ENCODE assay signal across 8 cellular contexts in genomic region chr18:11937874-11938478, GRCh38. TPM values are rescaled to one million over a fixed set of nuclear protein-coding genes. Genes with fewer than 3 reads are reported as not detected.
DNase-seq lines count a peak whose midpoint lies in the region; ATAC-seq and TF ChIP-seq lines count a peak whose summit lies in the region.

No MANE protein-coding gene starts in this region.

- intact Hi-C loops in dorsolateral prefrontal cortex (cut with DNase I) = loop anchor here (2.0 to 10.0 kb wide), 4 partner anchors 57 to 203 kb away; no protein-coding TSS in a partner anchor

- TF ChIP-seq CTCF in dorsolateral prefrontal cortex (IDR thresholded peaks at IDR 0.05 in 54 of 56, conservative IDR thresholded peaks at IDR 0.05 in 2 of 56; ENCODE audit: low read depth in 1 of 56, partially characterized antibody in 56 of 56) = peak; percentile 72 to 97 (median 86)
- TF ChIP-seq CTCF in lung (IDR thresholded peaks at IDR 0.05; ENCODE audit: control extremely low read depth, extremely low read depth) = peak; percentile 85

- H3K4me1 ChIP-seq in lung (ENCODE audit: control insufficient read depth in 2 of 2, insufficient read depth in 2 of 2, low read length in 2 of 2) = no peaks in the 10 kb centered on the region

- H3K27ac ChIP-seq in dorsolateral prefrontal cortex = peak overlapping the region in 1 of 59 donors; percentile 49
- no peak overlapping the region for H3K27ac ChIP-seq in lung (ENCODE audit: low read depth in 1 of 2, low read length in 1 of 2)

- DNase-seq in DMS 273 (lab: John Stamatoyannopoulos, UW; ENCODE audit: unreplicated experiment) (peak; percentile 85), NCI-H82 (lab: John Stamatoyannopoulos, UW) (peak; percentile 81), dorsolateral prefrontal cortex (peak; percentile 56 to 83 (median 70)), lung (ENCODE audit: low spot score) (peak; percentile 75)
- peak; percentile 81 to 82 for DNase-seq in activated CD4-positive, alpha-beta T cell treated with anti-CD3 and anti-CD28 coated beads, Interleukin-2, amount 50 U/mL, for 48 hours
- DNase-seq in stimulated activated CD8-positive, alpha-beta memory T cell treated with anti-CD3 and anti-CD28 coated beads, Interleukin-12 subunit alpha, Interleukin-12 subunit beta, amount 100 ng/mL, for 4 hours (ENCODE audit: low read depth) = peak; percentile 38

- H3K27me3 ChIP-seq in dorsolateral prefrontal cortex = no peaks in the 10 kb centered on the region
- H3K27me3 ChIP-seq in lung (ENCODE audit: control insufficient read depth, insufficient read depth) = no peaks in the 10 kb centered on the region

- no peaks in the 10 kb centered on the region for H3K36me3 ChIP-seq in lung (ENCODE audit: control insufficient read depth in 2 of 2, insufficient read depth in 2 of 2, low read length in 2 of 2)

- H3K9me3 ChIP-seq in lung (ENCODE audit: control insufficient read depth in 2 of 2, insufficient read depth in 1 of 2, low read length in 1 of 2) = no peaks in the 10 kb centered on the region

- ATAC-seq in HG03342 (IDR thresholded peaks at IDR 0.05; ENCODE audit: unreplicated experiment) = peak; percentile 59
- peak; percentile 66 for ATAC-seq in lung (ENCODE audit: insufficient read depth, low FRiP score)
- ATAC-seq in HG02571 (IDR thresholded peaks at IDR 0.05; ENCODE audit: unreplicated experiment) = no peak

- H3K4me3 ChIP-seq in dorsolateral prefrontal cortex (no peak overlapping the region), lung (no peak overlapping the region)

- 1 to 6% methylated on average over 4 of the region's 4 CpGs for WGBS in lung, 2 donors

RNA-seq across cellular contexts. Expression of gene MPPE1, which starts 29.9 kb away (rescaled TPM):
- total RNA-seq in dorsolateral prefrontal cortex (10 to 100 TPM; 28.8 to 68.7 (median 48.6) TPM), lung (10 to 100 TPM; 41.3 to 71.4 TPM)
- 10 to 100 TPM; 41.3 to 46.7 TPM for polyA plus RNA-seq in lung

RNA-seq across cellular contexts. Expression of gene IMPA2, which starts 43.3 kb away (rescaled TPM):
- 10 to 100 TPM in 45 of 120 experiments, 1 to 10 TPM in 75; 3.8 to 27.2 (median 9.1) TPM for total RNA-seq in dorsolateral prefrontal cortex
- 10 to 100 TPM; 60.8 to 62.2 TPM for total RNA-seq in lung
- 10 to 100 TPM; 43.4 to 65.4 TPM for polyA plus RNA-seq in lung
